Comparison of ENCODE assay signal across 14 cellular contexts in genomic region chr9:125541840-125542243, GRCh38.
A peak's percentile ranks its signal among the peaks of the same experiment; 100 is the strongest.
DNase-seq lines count a peak whose midpoint lies in the region; ATAC-seq and TF ChIP-seq lines count a peak whose summit lies in the region.
"Had no signal": no experiment of that assay in that cellular context is flagged by ENCODE, and none has a peak within 500 bp of the region (broad histone marks: within the 10 kb centered on the region; RNA-seq: fewer than 3 reads in every experiment).

No MANE protein-coding gene starts in this region.

- POLR2A ChIA-PET in CD8-positive, alpha-beta T cell (lab: Charles Lee), result no interaction called here

- H3K27me3 ChIP-seq in lower lobe of right lung (ENCODE audit: low read depth), result no peaks in the 10 kb centered on the region
- no peaks in the 10 kb centered on the region for H3K27me3 ChIP-seq in CD8-positive, alpha-beta T cell (ENCODE audit: insufficient read depth, low read length)
- H3K27me3 ChIP-seq: ascending aorta, Peyer's patch had no signal

- H3K36me3 ChIP-seq in lower lobe of right lung, result peaks cover 9% of the 10 kb centered on the region
- no peaks in the 10 kb centered on the region for H3K36me3 ChIP-seq in CD8-positive, alpha-beta T cell (ENCODE audit: insufficient read depth, low read length)
- H3K36me3 ChIP-seq: ascending aorta, Peyer's patch had no signal

- H3K4me3 Mint-ChIP-seq in CD8-positive, alpha-beta T cell, result no peak overlapping the region
- H3K4me3 Mint-ChIP-seq in stimulated activated naive B cell treated with anti-CD40 and anti-IgM and Interleukin-4, amounts not matched to agents 10 μg/mL and 1 μg/mL and 100 μg/mL, for 72 hours, result no peak overlapping the region
- H3K4me3 Mint-ChIP-seq: CD4-positive, CD25-positive, alpha-beta regulatory T cell; immature natural killer cell; stimulated activated naive CD8-positive, alpha-beta T cell treated with anti-CD3 and anti-CD28 coated beads, Interleukin-15, amount 100 ng/mL, for 72 hours had no signal

- H3K27ac ChIP-seq in lower lobe of right lung, result no peak overlapping the region
- no peak overlapping the region for H3K27ac ChIP-seq in CD8-positive, alpha-beta T cell (ENCODE audit: low read depth, low read length)
- H3K27ac ChIP-seq: ascending aorta, Peyer's patch had no signal

- H3K4me1 Mint-ChIP-seq in CD8-positive, alpha-beta T cell (ENCODE audit: low read depth), result no peaks in the 10 kb centered on the region
- H3K4me1 Mint-ChIP-seq in stimulated activated naive B cell treated with anti-CD40 and anti-IgM and Interleukin-4, amounts not matched to agents 10 μg/mL and 1 μg/mL and 100 μg/mL, for 72 hours, result peaks cover 12 to 25% of the 10 kb centered on the region in 2 donors
- H3K4me1 Mint-ChIP-seq: immature natural killer cell; stimulated activated naive CD8-positive, alpha-beta T cell treated with anti-CD3 and anti-CD28 coated beads, Interleukin-15, amount 100 ng/mL, for 72 hours had no signal

- intact Hi-C loops in head of caudate nucleus (cut with DNase I), result no loop called here
- intact Hi-C loops in lower lobe of right lung (cut with DNase I), result no loop called here
- intact Hi-C loops in CD8-positive, alpha-beta T cell (cut with DNase I, micrococcal nuclease), result no loop called here

- no peaks in the 10 kb centered on the region for H3K9me3 ChIP-seq in lower lobe of right lung
- no peaks in the 10 kb centered on the region for H3K9me3 ChIP-seq in CD8-positive, alpha-beta T cell (ENCODE audit: low read length)
- H3K9me3 ChIP-seq: ascending aorta, Peyer's patch had no signal

- peaks cover 37% of the 10 kb centered on the region for H3K4me1 ChIP-seq in lower lobe of right lung
- H3K4me1 ChIP-seq in CD8-positive, alpha-beta T cell (ENCODE audit: insufficient read depth, low read length), result no peaks in the 10 kb centered on the region

- H3K27ac Mint-ChIP-seq in CD8-positive, alpha-beta T cell, result no peak overlapping the region
- no peak overlapping the region for H3K27ac Mint-ChIP-seq in stimulated activated naive B cell treated with anti-CD40 and anti-IgM and Interleukin-4, amounts not matched to agents 10 μg/mL and 1 μg/mL and 100 μg/mL, for 72 hours
- H3K27ac Mint-ChIP-seq: immature natural killer cell; stimulated activated naive CD8-positive, alpha-beta T cell treated with anti-CD3 and anti-CD28 coated beads, Interleukin-15, amount 100 ng/mL, for 72 hours had no signal

- H3K27me3 Mint-ChIP-seq in CD8-positive, alpha-beta T cell (ENCODE audit: low read depth), result no peaks in the 10 kb centered on the region
- no peaks in the 10 kb centered on the region for H3K27me3 Mint-ChIP-seq in stimulated activated naive B cell treated with anti-CD40 and anti-IgM and Interleukin-4, amounts not matched to agents 10 μg/mL and 1 μg/mL and 100 μg/mL, for 72 hours
- H3K27me3 Mint-ChIP-seq: CD4-positive, CD25-positive, alpha-beta regulatory T cell; stimulated activated naive CD8-positive, alpha-beta T cell treated with anti-CD3 and anti-CD28 coated beads, Interleukin-15, amount 100 ng/mL, for 72 hours had no signal

- no peaks in the 10 kb centered on the region for H3K9me3 Mint-ChIP-seq in CD8-positive, alpha-beta T cell
- no peaks in the 10 kb centered on the region for H3K9me3 Mint-ChIP-seq in stimulated activated naive B cell treated with anti-CD40 and anti-IgM and Interleukin-4, amounts not matched to agents 10 μg/mL and 1 μg/mL and 100 μg/mL, for 72 hours
- H3K9me3 Mint-ChIP-seq: CD4-positive, CD25-positive, alpha-beta regulatory T cell; immature natural killer cell; stimulated activated naive CD8-positive, alpha-beta T cell treated with anti-CD3 and anti-CD28 coated beads, Interleukin-15, amount 100 ng/mL, for 72 hours had no signal

- peaks cover 55% of the 10 kb centered on the region for H3K36me3 Mint-ChIP-seq in CD8-positive, alpha-beta T cell
- peaks cover 31 to 46% of the 10 kb centered on the region in 2 donors for H3K36me3 Mint-ChIP-seq in stimulated activated naive B cell treated with anti-CD40 and anti-IgM and Interleukin-4, amounts not matched to agents 10 μg/mL and 1 μg/mL and 100 μg/mL, for 72 hours

- peak; percentile 85 for DNase-seq in COLO668 (lab: John Stamatoyannopoulos, UW; ENCODE audit: unreplicated experiment)
- peak; percentile 82 to 96 (median 88) for DNase-seq in NCI-H1417 (lab: John Stamatoyannopoulos, UW)
- peak; percentile 95 for DNase-seq in NCI-H748 (lab: John Stamatoyannopoulos, UW; ENCODE audit: unreplicated experiment)
- peak in 34 of 42 donors; percentile 11 to 78 (median 44) for DNase-seq in head of caudate nucleus
- DNase-seq in lower lobe of right lung, result no peak
- no peak for DNase-seq in CD8-positive, alpha-beta T cell
- DNase-seq in stimulated activated naive B cell treated with anti-CD40 and anti-IgM and Interleukin-4, amounts not matched to agents 10 μg/mL and 1 μg/mL and 100 μg/mL, for 72 hours, result no peak
- DNase-seq: activated CD4-positive, alpha-beta T cell treated with anti-CD3 and anti-CD28 coated beads, Interleukin-2, amount 50 U/mL, for 1 hour; CD4-positive, CD25-positive, alpha-beta regulatory T cell; immature natural killer cell; Peyer's patch; stimulated activated naive CD8-positive, alpha-beta T cell treated with anti-CD3 and anti-CD28 coated beads, Interleukin-15, amount 100 ng/mL, for 72 hours had no signal

- no peak for TF ChIP-seq CTCF in lower lobe of right lung (IDR thresholded peaks at IDR 0.05)
- TF ChIP-seq CTCF in CD8-positive, alpha-beta T cell (IDR thresholded peaks at IDR 0.05), result no peak

- CTCF ChIA-PET in CD8-positive, alpha-beta T cell (lab: Charles Lee), result interaction anchor here (1.0 to 1.4 kb wide), 3 partner anchors 10 to 20 kb away, joined by 3 to 4 read pairs (median 3); no protein-coding TSS in a partner anchor

- ATAC-seq in GM18907 (IDR thresholded peaks at IDR 0.05; ENCODE audit: unreplicated experiment) (no peak), lower lobe of right lung (no peak)
- no peak for ATAC-seq in CD8-positive, alpha-beta T cell
- no peak for ATAC-seq in stimulated activated naive B cell treated with anti-CD40 and anti-IgM and Interleukin-4, amounts not matched to agents 10 μg/mL and 1 μg/mL and 100 μg/mL, for 72 hours (replicated peaks)
- ATAC-seq: stimulated activated naive CD8-positive, alpha-beta T cell treated with anti-CD3 and anti-CD28 coated beads, Interleukin-15, amount 100 ng/mL, for 72 hours had no signal

- no peak overlapping the region for H3K4me3 ChIP-seq in lower lobe of right lung
- no peak overlapping the region for H3K4me3 ChIP-seq in CD8-positive, alpha-beta T cell (ENCODE audit: low read depth, low read length)
- H3K4me3 ChIP-seq: ascending aorta, Peyer's patch had no signal

Comparison
In these comparisons a context has a peak if more than half of its experiments do, and no peak if none do; other contexts are left out.
1. DNase-seq: peak in COLO668 (single experiment), NCI-H1417 (3 of 3), NCI-H748 (single experiment) and head of caudate nucleus (34 of 42); none in lower lobe of right lung (single experiment), CD8-positive, alpha-beta T cell (0 of 7) and stimulated activated naive B cell treated with anti-CD40 and anti-IgM and Interleukin-4, amounts not matched to agents 10 μg/mL and 1 μg/mL and 100 μg/mL, for 72 hours (single experiment).